8 cellular contexts compared by ENCODE assay signal in genomic region chr19:917323-918151, GRCh38. TPM values are rescaled to one million over a fixed set of nuclear protein-coding genes. Genes with fewer than 3 reads are reported as not detected.
DNase-seq lines count a peak whose midpoint lies in the region; ATAC-seq, FAIRE-seq and TF ChIP-seq lines count a peak whose summit lies in the region.

Gene KISS1R, plus strand, starts transcription at chr19:917333. Its CDS starts 170 bp downstream, at chr19:917503.

- H3K27me3 Mint-ChIP-seq in CD8-positive, alpha-beta T cell (ENCODE audit: low read depth), result peaks cover 3% of the 10 kb centered on the region
- H3K27me3 Mint-ChIP-seq in WTC11 (ENCODE audit: low read depth) (peaks cover 76% of the 10 kb centered on the region), endodermal cell (ENCODE audit: insufficient read depth) (peaks cover 75% of the 10 kb centered on the region)

- H3K9ac ChIP-seq in endodermal cell (ENCODE audit: extremely low read depth, low read length, poor library complexity, severe bottlenecking), result no peak within 1 kb of the TSS

- no peak within 1 kb of the TSS for H3K27ac ChIP-seq in CD8-positive, alpha-beta T cell (ENCODE audit: low read depth, low read length)
- H3K27ac ChIP-seq in endodermal cell (ENCODE audit: low read depth, low read length), result no peak within 1 kb of the TSS
- no peak within 1 kb of the TSS for H3K27ac ChIP-seq in pancreas

- TF ChIP-seq CTCF in CD8-positive, alpha-beta T cell (IDR thresholded peaks at IDR 0.05), result peak; percentile 56
- TF ChIP-seq CTCF in WTC11 (IDR thresholded peaks at IDR 0.05) (peak; percentile 35; the same call in 1 of the 2 replicates), endodermal cell (conservative IDR thresholded peaks at IDR 0.05) (peak; percentile 82), pancreas (IDR thresholded peaks at IDR 0.05) (peak in 3 of 4 donors; percentile 14 to 17 (median 16))

- 1 to 2% methylated on average over 23 to 87 of the region's 87 CpGs for WGBS in endodermal cell (ENCODE audit: insufficient coverage in 1 of 2, insufficient read length in 1 of 2), 2 experiments
- WGBS in pancreas, 2 donors, result 1% methylated on average over 76 to 87 of the region's 87 CpGs

- H3K4me1 Mint-ChIP-seq in CD8-positive, alpha-beta T cell (ENCODE audit: low read depth), result peaks cover 25% of the 10 kb centered on the region
- H3K4me1 Mint-ChIP-seq in WTC11 (peaks cover 5% of the 10 kb centered on the region), endodermal cell (peaks cover 2% of the 10 kb centered on the region)

- no peaks in the 10 kb centered on the region for H3K9me3 ChIP-seq in CD8-positive, alpha-beta T cell (ENCODE audit: low read length)
- H3K9me3 ChIP-seq in endodermal cell (ENCODE audit: control insufficient read depth, low read length), result no peaks in the 10 kb centered on the region
- no peaks in the 10 kb centered on the region for H3K9me3 ChIP-seq in pancreas

- POLR2A ChIA-PET in CD8-positive, alpha-beta T cell (lab: Charles Lee), result interaction anchor here (0.7 to 3.7 kb wide), 3 partner anchors 8 to 54 kb away, joined by 3 to 23 read pairs (median 7); partner anchors contain the start of genes MED16 and RNU6-9
- POLR2A ChIA-PET in WTC11 (lab: Charles Lee), result no interaction called here

- DNase-seq in CD8-positive, alpha-beta T cell, result peak in 5 of 7 experiments; percentile 18 to 76 (median 58)
- peak; percentile 35 for DNase-seq in HK-2 (ENCODE audit: unreplicated experiment)
- peak; percentile 87 for DNase-seq in WTC11 (ENCODE audit: low spot score)
- peak; percentile 93 for DNase-seq in endodermal cell
- DNase-seq in pancreas, result peak in 4 of 6 donors; percentile 45 to 81 (median 64)
- no peak for DNase-seq in EL

- intact Hi-C loops in CD8-positive, alpha-beta T cell (cut with DNase I, micrococcal nuclease), result loop anchor here in 1 of 2 experiments (1.0 kb wide), 1 partner anchor 24 kb away; the partner anchor contains the start of genes MED16 and RNU6-9
- intact Hi-C loops in pancreas (cut with DNase I), result loop anchor here in 1 of 3 donors (5.0 kb wide), 1 partner anchor 50 kb away; no protein-coding TSS in a partner anchor

- FAIRE-seq in pancreas (lab: Jason Lieb, UNC), result no peak

- H3K36me3 Mint-ChIP-seq in CD8-positive, alpha-beta T cell, result no peaks in the 10 kb centered on the region
- H3K36me3 Mint-ChIP-seq in WTC11, result no peaks in the 10 kb centered on the region
- no peaks in the 10 kb centered on the region for H3K36me3 Mint-ChIP-seq in endodermal cell (ENCODE audit: low read depth)

- CTCF ChIA-PET in CD8-positive, alpha-beta T cell (lab: Charles Lee), result interaction anchor here (0.6 to 7.9 kb wide), 8 partner anchors 8 to 147 kb away, joined by 3 to 175 read pairs (median 4); partner anchors contain the start of gene WDR18
- CTCF ChIA-PET in WTC11 (lab: Charles Lee), result interaction anchor here (1.1 to 2.8 kb wide), 7 partner anchors 46 to 183 kb away, joined by 3 to 18 read pairs (median 9); no protein-coding TSS in a partner anchor

- peaks cover 47% of the 10 kb centered on the region for H3K4me1 ChIP-seq in CD8-positive, alpha-beta T cell (ENCODE audit: insufficient read depth, low read length)
- H3K4me1 ChIP-seq in endodermal cell (ENCODE audit: control insufficient read depth, insufficient read depth, low read length) (peaks cover 3% of the 10 kb centered on the region), pancreas (peaks cover 8 to 15% (median 15%) of the 10 kb centered on the region in 3 donors)

- peak within 1 kb of the TSS; percentile 73 for H3K4me3 Mint-ChIP-seq in CD8-positive, alpha-beta T cell
- H3K4me3 Mint-ChIP-seq in WTC11, result peak within 1 kb of the TSS; percentile 75
- peak within 1 kb of the TSS; percentile 33 for H3K4me3 Mint-ChIP-seq in endodermal cell

- no peaks in the 10 kb centered on the region for H3K27me3 ChIP-seq in CD8-positive, alpha-beta T cell (ENCODE audit: insufficient read depth, low read length)
- H3K27me3 ChIP-seq in endodermal cell (ENCODE audit: control insufficient read depth, insufficient read depth, low read length, poor library complexity, severe bottlenecking) (peaks cover 60% of the 10 kb centered on the region), pancreas (peaks cover 0 to 10% (median 2%) of the 10 kb centered on the region in 4 donors)

- H3K27ac Mint-ChIP-seq in CD8-positive, alpha-beta T cell, result no peak within 1 kb of the TSS
- H3K27ac Mint-ChIP-seq in WTC11, result no peak within 1 kb of the TSS
- no peak within 1 kb of the TSS for H3K27ac Mint-ChIP-seq in endodermal cell

- H3K4me3 ChIP-seq in CD8-positive, alpha-beta T cell (ENCODE audit: low read depth, low read length), result peak within 1 kb of the TSS; percentile 53
- H3K4me3 ChIP-seq in endodermal cell (ENCODE audit: low read length), result peak within 1 kb of the TSS; percentile 60
- peak within 1 kb of the TSS; percentile 7 to 47 (median 20) for H3K4me3 ChIP-seq in pancreas

- no peaks in the 10 kb centered on the region for H3K9me3 Mint-ChIP-seq in CD8-positive, alpha-beta T cell
- no peaks in the 10 kb centered on the region for H3K9me3 Mint-ChIP-seq in WTC11
- H3K9me3 Mint-ChIP-seq in endodermal cell, result no peaks in the 10 kb centered on the region

- H3K36me3 ChIP-seq in CD8-positive, alpha-beta T cell (ENCODE audit: insufficient read depth, low read length), result no peaks in the 10 kb centered on the region
- H3K36me3 ChIP-seq in endodermal cell (ENCODE audit: control insufficient read depth, insufficient read depth, low read length) (no peaks in the 10 kb centered on the region), pancreas (no peaks in the 10 kb centered on the region)

- ATAC-seq in CD8-positive, alpha-beta T cell, result no peak
- peak; percentile 55 for ATAC-seq in WTC11
- ATAC-seq in pancreas, result peak in 3 of 4 donors; percentile 8 to 29 (median 15)
- ATAC-seq in HG02798 (IDR thresholded peaks at IDR 0.05; ENCODE audit: poor library complexity, unreplicated experiment), result no peak
- no peak for ATAC-seq in GM19455 (IDR thresholded peaks at IDR 0.05; ENCODE audit: unreplicated experiment)

TF ChIP-seq in WTC11, 78 proteins besides CTCF, POLR2A, EP300 and RAD21 (continues in another document):
- TF ChIP-seq ZNF263 (CRISPR knock-in tag; IDR thresholded peaks at IDR 0.05; ENCODE audit: low read depth) (no peak), TCF7 (CRISPR knock-in tag; IDR thresholded peaks at IDR 0.05; ENCODE audit: low read depth) (0 out of 2 replicates have a peak, but pooled peaks have one; percentile 53), TP53 (CRISPR knock-in tag; IDR thresholded peaks at IDR 0.05) (no peak), CBFB (CRISPR knock-in tag; IDR thresholded peaks at IDR 0.05; ENCODE audit: low read depth) (no peak), SMAD4 (CRISPR knock-in tag; IDR thresholded peaks at IDR 0.05) (no peak), IRF1 (CRISPR knock-in tag; IDR thresholded peaks at IDR 0.05) (no peak), PREB (CRISPR knock-in tag; IDR thresholded peaks at IDR 0.05; ENCODE audit: borderline replicate concordance) (no peak), E2F4 (CRISPR knock-in tag; IDR thresholded peaks at IDR 0.05; ENCODE audit: borderline replicate concordance, low read depth) (no peak), ZSCAN18 (CRISPR knock-in tag; IDR thresholded peaks at IDR 0.05) (no peak), ZNF219 (CRISPR knock-in tag; IDR thresholded peaks at IDR 0.05; ENCODE audit: borderline replicate concordance) (no peak)

RNA-seq across cellular contexts. Expression of gene KISS1R, which starts in this region (rescaled TPM):
- total RNA-seq in CD8-positive, alpha-beta T cell, result under 1 TPM; 0.81 to 0.90 TPM
- total RNA-seq in WTC11 (2021) (2.9 to 4.4 TPM (median 3.6 TPM) in 3 replicates), endodermal cell (under 1 TPM in 1 of 2 donors, not detected in 1; 0.73 TPM), pancreas (1 to 10 TPM in 1 of 6 donors, under 1 TPM in 4, not detected in 1; 0.16 to 1.0 (median 0.25) TPM)
- polyA plus RNA-seq in endodermal cell (2013, experiment 1 of 2), result 1.3 TPM
- polyA plus RNA-seq in endodermal cell (2013, experiment 2 of 2), result 0.70 TPM
- under 1 TPM in 1 of 2 donors, not detected in 1; 0.80 TPM for polyA plus RNA-seq in pancreas

Comparison
In these comparisons a context has a peak if more than half of its experiments do, and no peak if none do; other contexts are left out.
1. Peak in DNase-seq and H3K4me3 ChIP-seq in CD8-positive, alpha-beta T cell; RNA of the gene not detected or under 1 TPM.
2. ATAC-seq: peak in WTC11 (single experiment) and pancreas (3 of 4); none in CD8-positive, alpha-beta T cell (single experiment), HG02798 (single experiment) and GM19455 (single experiment).
3. CTCF ChIP-seq: peak in every context shown above with its lines; median percentile 82 in endodermal cell; 56 in CD8-positive, alpha-beta T cell; 35 in WTC11; 16 in pancreas.
4. Peak in every context shown above with its lines, with median percentiles within 50 percentile points of each other: H3K4me3 ChIP-seq and H3K4me3 Mint-ChIP-seq.